Comparison of ENCODE assay signal across 11 cellular contexts in genomic region chr12:104692335-104693218, GRCh38.
DNase-seq lines count a peak whose midpoint lies in the region; ATAC-seq lines count a peak whose summit lies in the region.
"Had no signal": no experiment of that assay in that cellular context is flagged by ENCODE, and none has a peak within 500 bp of the region (broad histone marks: within the 10 kb centered on the region; RNA-seq: fewer than 3 reads in every experiment).

No MANE protein-coding gene starts in this region.

- H3K4me1 ChIP-seq in aorta (ENCODE audit: control insufficient read depth in 1 of 2, insufficient read depth in 2 of 2, low read length in 2 of 2), result no peaks in the 10 kb centered on the region

- WGBS in aorta, 2 donors, result 79 to 89% methylated on average over 7 of the region's 7 CpGs

- H3K4me3 Mint-ChIP-seq in activated naive CD4-positive, alpha-beta T cell treated with anti-CD3 and anti-CD28 coated beads, Interleukin-2, amount 10 ng/mL, durations not matched to agents 7 days and 5 days, result no peak overlapping the region

- peaks cover 5% of the 10 kb centered on the region for H3K9me3 Mint-ChIP-seq in activated naive CD4-positive, alpha-beta T cell treated with anti-CD3 and anti-CD28 coated beads, Interleukin-2, amount 10 ng/mL, durations not matched to agents 7 days and 5 days

- H3K36me3 Mint-ChIP-seq in activated naive CD4-positive, alpha-beta T cell treated with anti-CD3 and anti-CD28 coated beads, Interleukin-2, amount 10 ng/mL, durations not matched to agents 7 days and 5 days, result peaks cover 38% of the 10 kb centered on the region

- H3K4me3 ChIP-seq in aorta (ENCODE audit: low read length in 2 of 2), result no peak overlapping the region

- H3K27me3 Mint-ChIP-seq in activated naive CD4-positive, alpha-beta T cell treated with anti-CD3 and anti-CD28 coated beads, Interleukin-2, amount 10 ng/mL, durations not matched to agents 7 days and 5 days, result no peaks in the 10 kb centered on the region

- H3K4me1 Mint-ChIP-seq in activated naive CD4-positive, alpha-beta T cell treated with anti-CD3 and anti-CD28 coated beads, Interleukin-2, amount 10 ng/mL, durations not matched to agents 7 days and 5 days, result peaks cover 81% of the 10 kb centered on the region

- CTCF ChIA-PET in activated naive CD4-positive, alpha-beta T cell treated with anti-CD3 and anti-CD28 coated beads, Interleukin-2, amount 10 ng/mL, durations not matched to agents 7 days and 5 days (lab: Charles Lee), result no interaction called here

- peak; percentile 36 for ATAC-seq in GM21447 (IDR thresholded peaks at IDR 0.05; ENCODE audit: unreplicated experiment)
- ATAC-seq in HG03342 (IDR thresholded peaks at IDR 0.05; ENCODE audit: unreplicated experiment), result peak; percentile 44
- ATAC-seq in aorta (ENCODE audit: low FRiP score), result no peak

- peak overlapping the region; percentile 34 for H3K27ac Mint-ChIP-seq in activated naive CD4-positive, alpha-beta T cell treated with anti-CD3 and anti-CD28 coated beads, Interleukin-2, amount 10 ng/mL, durations not matched to agents 7 days and 5 days

- DNase-seq in activated naive CD4-positive, alpha-beta T cell treated with anti-CD3 and anti-CD28 coated beads, Interleukin-2, amount 10 ng/mL, durations not matched to agents 7 days and 5 days, result no peak
- no peak for DNase-seq in activated naive CD4-positive, alpha-beta T cell (lab: John Stamatoyannopoulos, UW)
- peak; percentile 28 to 38 for DNase-seq in aorta
- DNase-seq in Kasumi-1 (lab: John Stamatoyannopoulos, UW), result no peak
- no peak for DNase-seq in islet precursor cell
- DNase-seq in 8988T, result no peak
- DNase-seq: activated CD4-positive, alpha-beta T cell treated with anti-CD3 and anti-CD28 coated beads, Interleukin-2, amount 50 U/mL, for 48 hours; NCI-H510A; SHP77 treated with DMSO at 0.1 percent for 48 hours had no signal

- H3K36me3 ChIP-seq in aorta (ENCODE audit: control insufficient read depth in 1 of 2, insufficient read depth in 2 of 2, low read length in 1 of 2), result no peaks in the 10 kb centered on the region

- no peaks in the 10 kb centered on the region for H3K27me3 ChIP-seq in aorta (ENCODE audit: control insufficient read depth in 1 of 2, insufficient read depth in 2 of 2, low read length in 1 of 2)

- H3K27ac ChIP-seq in aorta (ENCODE audit: low read depth in 1 of 2, low read length in 2 of 2), result no peak overlapping the region

- intact Hi-C loops in aorta (cut with DNase I), result no loop called here

- H3K9me3 ChIP-seq in aorta (ENCODE audit: control insufficient read depth, low read length), result no peaks in the 10 kb centered on the region

Comparison
In these comparisons a context has a peak if more than half of its experiments do, and no peak if none do; other contexts are left out.
1. DNase-seq: peak in aorta (2 of 2); none in activated naive CD4-positive, alpha-beta T cell treated with anti-CD3 and anti-CD28 coated beads, Interleukin-2, amount 10 ng/mL, durations not matched to agents 7 days and 5 days (single experiment), activated naive CD4-positive, alpha-beta T cell (0 of 4), Kasumi-1 (0 of 2), islet precursor cell (single experiment) and 8988T (single experiment).